ENCODE assay signal across 9 cellular contexts in the genomic region with DNA sequence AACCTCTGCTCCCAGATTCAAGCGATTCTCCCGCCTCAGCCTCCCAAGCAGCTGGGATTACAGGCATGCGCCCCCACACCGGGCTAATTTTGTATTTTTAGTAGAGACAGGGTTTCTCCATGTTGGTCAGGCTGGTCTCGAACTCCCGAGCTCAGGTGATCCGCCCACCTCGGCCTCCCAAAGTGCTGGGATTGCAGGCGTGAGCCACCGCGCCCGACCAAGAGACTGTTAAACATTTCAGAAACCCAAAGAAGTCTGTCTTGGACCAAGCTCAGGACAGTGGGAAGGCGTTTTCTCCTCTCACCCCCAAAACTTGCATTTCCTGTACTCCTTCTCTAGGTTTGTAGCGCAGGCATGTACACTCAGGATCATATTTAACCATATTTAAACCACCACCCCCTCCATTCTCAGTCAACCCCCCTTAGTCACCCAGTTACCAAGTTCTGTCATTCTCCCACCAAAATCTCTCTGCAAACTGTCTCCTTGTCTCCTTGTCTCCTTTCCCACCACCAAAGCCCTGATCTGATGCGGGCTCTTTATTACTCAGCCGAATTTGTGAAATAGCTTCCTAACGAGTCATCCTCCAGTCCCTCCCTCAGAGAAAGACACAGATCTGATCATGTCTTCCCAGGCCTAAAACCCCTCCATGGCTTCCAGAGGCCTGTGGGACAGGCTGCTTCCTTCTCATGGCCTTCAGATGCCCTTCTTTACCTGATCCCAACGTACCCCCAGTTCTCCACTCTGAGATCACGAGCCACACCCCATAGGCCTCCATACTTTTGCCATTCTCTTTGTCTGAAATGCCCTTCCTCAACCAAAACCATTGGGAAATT. TPM values are rescaled to one million over a fixed set of nuclear protein-coding genes. Genes with fewer than 3 reads are reported as not detected.
DNase-seq lines count a peak whose midpoint lies in the region; TF ChIP-seq lines count a peak whose summit lies in the region.
"Had no signal": no experiment of that assay in that cellular context is flagged by ENCODE, and none has a peak within 500 bp of the region (broad histone marks: within the 10 kb centered on the region; RNA-seq: fewer than 3 reads in every experiment).

No MANE protein-coding gene starts in this region.

- H3K27me3 Mint-ChIP-seq in brain: peaks cover 11% of the 10 kb centered on the region

- H3K18ac ChIP-seq in mesenchymal stem cell (ENCODE audit: low read depth in 1 of 2, low read length in 2 of 2): peak overlapping the region; percentile 70 to 82

- H2BK120ac ChIP-seq in mesenchymal stem cell (ENCODE audit: low read depth, low read length): peak overlapping the region; percentile 91

- peak overlapping the region; percentile 87 for H4K8ac ChIP-seq in mesenchymal stem cell (ENCODE audit: low read length)

- no peak overlapping the region for H3K4me3 ChIP-seq in mesenchymal stem cell (ENCODE audit: insufficient read depth in 1 of 2, low read depth in 1 of 2, low read length in 2 of 2)

- peak overlapping the region in 1 of 5 experiments; percentile 46 for H3K4me3 Mint-ChIP-seq in brain
- H3K4me3 Mint-ChIP-seq: activated CD8-positive, alpha-beta T cell treated with anti-CD3 and anti-CD28 coated beads for 36 hours had no signal

- H3K4me1 Mint-ChIP-seq in brain: peaks cover 38% of the 10 kb centered on the region

- no peaks in the 10 kb centered on the region for H3K79me1 ChIP-seq in mesenchymal stem cell (replicated peaks; ENCODE audit: low read length, poor library complexity, severe bottlenecking)

- H2AFZ ChIP-seq in mesenchymal stem cell (ENCODE audit: low read depth, low read length): peak overlapping the region; percentile 81

- H3K4me2 ChIP-seq in mesenchymal stem cell (ENCODE audit: low read length, poor library complexity, severe bottlenecking): no peak overlapping the region

- peak overlapping the region; percentile 12 for H2BK15ac ChIP-seq in mesenchymal stem cell (ENCODE audit: low read depth, poor library complexity, severe bottlenecking)

- H3K36me3 Mint-ChIP-seq in brain: no peaks in the 10 kb centered on the region

- H2BK5ac ChIP-seq in mesenchymal stem cell (ENCODE audit: low read depth, low read length, poor library complexity, severe bottlenecking): peak overlapping the region; percentile 77

- H3K27ac Mint-ChIP-seq in brain: peak overlapping the region in 3 of 5 experiments; percentile 59 to 83 (median 65)
- H3K27ac Mint-ChIP-seq: activated CD8-positive, alpha-beta T cell treated with anti-CD3 and anti-CD28 coated beads for 36 hours had no signal

- H2AK5ac ChIP-seq in mesenchymal stem cell (ENCODE audit: low read length, severe bottlenecking): peak overlapping the region; percentile 41

- peak overlapping the region; percentile 79 to 95 for H2BK12ac ChIP-seq in mesenchymal stem cell (ENCODE audit: low read length in 2 of 2)

- no peaks in the 10 kb centered on the region for H3K36me3 ChIP-seq in mesenchymal stem cell (ENCODE audit: control insufficient read depth in 1 of 2, insufficient read depth in 2 of 2, low read depth in 1 of 2, low read length in 2 of 2)

- no peak overlapping the region for H3K14ac ChIP-seq in mesenchymal stem cell (ENCODE audit: low read length in 2 of 2)

- no peak for TF ChIP-seq EP300 in Ishikawa (IDR thresholded peaks at IDR 0.05; ENCODE audit: borderline replicate concordance)

- 58% methylated on average over 19 of the region's 19 CpGs for WGBS in mesenchymal stem cell

- no peak for TF ChIP-seq CTCF in C4-2B (conservative IDR thresholded peaks at IDR 0.05)
- no peak for TF ChIP-seq CTCF in brain (conservative IDR thresholded peaks at IDR 0.05)

- H3K27ac ChIP-seq in C4-2B: peak overlapping the region; percentile 6; the same call in 1 of the 2 replicates
- peak overlapping the region; percentile 85 for H3K27ac ChIP-seq in mesenchymal stem cell (ENCODE audit: low read length, poor library complexity, severe bottlenecking)

- TF ChIP-seq RAD21 in Ishikawa (IDR thresholded peaks at IDR 0.05; ENCODE audit: low read depth): no peak

- H3K9me3 ChIP-seq in mesenchymal stem cell (ENCODE audit: control insufficient read depth, low read length): no peaks in the 10 kb centered on the region

- H3K9ac ChIP-seq in mesenchymal stem cell (ENCODE audit: low read length): peak overlapping the region; percentile 79

- no peaks in the 10 kb centered on the region for H3K27me3 ChIP-seq in mesenchymal stem cell (ENCODE audit: control insufficient read depth in 1 of 2, insufficient read depth in 1 of 2, low read length in 2 of 2)

- no peak overlapping the region for H3K23ac ChIP-seq in mesenchymal stem cell (ENCODE audit: low read length in 2 of 2)

- H4K91ac ChIP-seq in mesenchymal stem cell (ENCODE audit: low read length): peak overlapping the region; percentile 90

- peak overlapping the region; percentile 58 to 70 for H3K4ac ChIP-seq in mesenchymal stem cell (ENCODE audit: low read depth in 1 of 2, low read length in 2 of 2)

- peaks cover 4% of the 10 kb centered on the region for H3K4me1 ChIP-seq in mesenchymal stem cell (ENCODE audit: control insufficient read depth, insufficient read depth, low read depth, low read length)

- DNase-seq in mesenchymal stem cell (peak; percentile 96), hippocampal formation (lab: John Stamatoyannopoulos, UW) (no peak), HuH-7 (ENCODE audit: low spot score) (no peak), NCI-H1105 (lab: John Stamatoyannopoulos, UW) (no peak)
- DNase-seq in stimulated activated naive CD4-positive, alpha-beta T cell (lab: John Stamatoyannopoulos, UW): no peak

- peaks cover 0 to 4% (median 0%) of the 10 kb centered on the region in 5 experiments for H3K9me3 Mint-ChIP-seq in brain
- H3K9me3 Mint-ChIP-seq: activated CD8-positive, alpha-beta T cell treated with anti-CD3 and anti-CD28 coated beads for 36 hours had no signal

TF ChIP-seq in Ishikawa, 13 proteins besides CTCF, POLR2A, EP300 and RAD21:
- TF ChIP-seq FOXM1 (IDR thresholded peaks at IDR 0.05; ENCODE audit: borderline replicate concordance, low read depth) (no peak), TAF1 (IDR thresholded peaks at IDR 0.05; ENCODE audit: low read depth) (no peak), TEAD4 (IDR thresholded peaks at IDR 0.05) (peak; percentile 71)

RNA-seq across cellular contexts. Expression of a gene that starts 29.0 kb away (rescaled TPM):
- polyA plus RNA-seq in brain (ENCODE audit: insufficient read depth, low read depth, low replicate concordance): 3.3 TPM
- 223 TPM for polyA plus RNA-seq in mesenchymal stem cell (2013, experiment 1 of 2)
- 217 TPM for polyA plus RNA-seq in mesenchymal stem cell (2013, experiment 2 of 2)
